27 cellular contexts compared by ENCODE assay signal in the genomic region with DNA sequence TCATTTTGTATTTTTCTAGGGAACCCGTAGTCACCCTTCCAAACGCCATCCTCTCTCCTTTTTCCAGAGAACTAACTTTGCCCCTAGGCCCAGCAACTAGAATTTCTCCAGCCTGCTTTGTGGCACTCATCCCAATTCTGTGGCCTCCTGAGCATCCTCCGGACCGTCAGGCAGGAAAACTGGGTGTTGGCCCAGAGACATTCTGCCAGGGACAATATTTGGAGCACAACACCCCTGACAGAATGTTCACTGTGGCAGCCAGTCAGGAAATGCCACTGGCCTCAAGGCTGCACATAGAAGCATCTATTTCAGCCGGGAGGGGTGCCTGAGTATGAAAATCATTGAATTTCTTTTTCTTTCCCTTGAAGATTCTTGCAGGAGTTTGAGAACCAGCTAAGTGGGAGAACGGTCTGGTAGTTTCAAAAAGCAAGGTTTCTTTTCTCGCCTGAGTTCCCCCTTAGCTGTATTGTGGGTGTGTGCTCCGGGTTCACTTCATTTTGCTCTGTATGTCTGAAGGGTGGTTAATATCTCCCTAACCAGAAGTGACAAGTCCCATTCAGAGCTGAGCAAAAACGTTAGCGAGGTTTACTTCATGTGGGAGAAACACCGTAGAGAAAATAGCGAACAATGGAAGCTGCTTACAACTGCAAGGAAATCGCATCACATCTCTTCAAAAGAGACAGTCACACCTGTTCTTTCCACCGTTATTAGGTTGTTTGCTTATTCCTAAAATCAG.
DNase-seq lines count a peak whose midpoint lies in the region; ATAC-seq and TF ChIP-seq lines count a peak whose summit lies in the region.
"Had no signal": no experiment of that assay in that cellular context is flagged by ENCODE, and none has a peak within 500 bp of the region (broad histone marks: within the 10 kb centered on the region; RNA-seq: fewer than 3 reads in every experiment).

No MANE protein-coding gene starts in this region.

- no peaks in the 10 kb centered on the region for H3K9me3 ChIP-seq in ascending aorta
- no peaks in the 10 kb centered on the region for H3K9me3 ChIP-seq in tibial artery
- H3K9me3 ChIP-seq in transverse colon, result no peaks in the 10 kb centered on the region
- no peaks in the 10 kb centered on the region for H3K9me3 ChIP-seq in Peyer's patch
- H3K9me3 ChIP-seq: HAP-1 had no signal

- ATAC-seq in Right ventricle myocardium inferior (peak; percentile 31), HG03442 (IDR thresholded peaks at IDR 0.05; ENCODE audit: unreplicated experiment) (no peak)
- ATAC-seq: GM12878; stimulated activated effector memory CD8-positive, alpha-beta T cell treated with anti-CD3 and anti-CD28 coated beads, Interleukin-12 subunit alpha, Interleukin-12 subunit beta, amount 100 ng/mL, for 72 hours had no signal

- TF ChIP-seq CTCF in ascending aorta (IDR thresholded peaks at IDR 0.05), result no peak
- TF ChIP-seq CTCF in lower leg skin (IDR thresholded peaks at IDR 0.05), result no peak
- TF ChIP-seq CTCF in tibial artery (IDR thresholded peaks at IDR 0.05), result peak in 1 of 2 experiments; percentile 8
- TF ChIP-seq CTCF in transverse colon (IDR thresholded peaks at IDR 0.05), result no peak
- TF ChIP-seq CTCF in Peyer's patch (IDR thresholded peaks at IDR 0.05), result no peak

- WGBS in lower leg skin, 2 donors, result 70 to 71% methylated on average over 14 of the region's 14 CpGs
- WGBS in transverse colon (ENCODE audit: low coverage in 1 of 2), 2 donors, result 81% methylated on average over 12 to 14 of the region's 14 CpGs

- in situ Hi-C loops in transverse colon (cut with MboI; ENCODE audit: low pct_ligation_motif_present in 1 of 4, low pct_unique_long_range_greater_than_20kb in 1 of 4, low sequenced_read_pairs in 3 of 4), result no loop called here

- no peaks in the 10 kb centered on the region for H3K27me3 ChIP-seq in ascending aorta
- no peaks in the 10 kb centered on the region for H3K27me3 ChIP-seq in tibial artery
- H3K27me3 ChIP-seq in transverse colon, result no peaks in the 10 kb centered on the region
- H3K27me3 ChIP-seq in Peyer's patch, result no peaks in the 10 kb centered on the region
- H3K27me3 ChIP-seq: brain microvascular endothelial cell had no signal

- TF ChIP-seq EP300 in transverse colon (IDR thresholded peaks at IDR 0.05; ENCODE audit: low read depth), result no peak

- H3K36me3 ChIP-seq in ascending aorta (no peaks in the 10 kb centered on the region), tibial artery (no peaks in the 10 kb centered on the region), transverse colon (no peaks in the 10 kb centered on the region), Peyer's patch (no peaks in the 10 kb centered on the region)
- H3K36me3 ChIP-seq: brain microvascular endothelial cell, HAP-1 had no signal

- DNase-seq in Right ventricle myocardium inferior (ENCODE audit: missing footprints) (no peak), cardiac septum (ENCODE audit: low spot score) (no peak), ascending aorta (ENCODE audit: low spot score in 2 of 2) (no peak), lower leg skin (ENCODE audit: low spot score in 2 of 2) (peak; percentile 23 to 82), tibial artery (peak; percentile 62 to 84), transverse colon (no peak), Peyer's patch (no peak)
- DNase-seq: activated CD4-positive, alpha-beta T cell treated with anti-CD3 and anti-CD28 coated beads, Interleukin-2, amount 50 U/mL, for 48 hours; activated CD4-positive, CD25-positive, alpha-beta regulatory T cell; activated CD8-positive, alpha-beta memory T cell treated with anti-CD3 and anti-CD28 coated beads, Interleukin-2, amount 50 U/mL, for 48 hours; activated naive CD8-positive, alpha-beta T cell treated with anti-CD3 and anti-CD28 coated beads for 36 hours; AML-193; brain microvascular endothelial cell; dermis blood vessel endothelial cell; DMS53; Kasumi-1; left colon; NCI-H1092; NCI-H510A treated with DMSO at 0.1 percent for 48 hours; stimulated activated CD4-positive, alpha-beta T cell treated with anti-CD3 and anti-CD28 coated beads, Interleukin-2, amount 100 ng/mL, for 24 hours; T1000 had no signal

- intact Hi-C loops in Right ventricle myocardium inferior (cut with DNase I), result no loop called here
- intact Hi-C loops in cardiac septum (cut with DNase I), result loop anchor here (10.0 kb wide), 1 partner anchor 90 kb away; no protein-coding TSS in a partner anchor
- intact Hi-C loops in ascending aorta (cut with DNase I), result no loop called here
- intact Hi-C loops in lower leg skin (cut with DNase I; ENCODE audit: low total_unique reads), result no loop called here
- intact Hi-C loops in tibial artery (cut with DNase I; ENCODE audit: low total_unique reads), result no loop called here
- intact Hi-C loops in transverse colon (cut with DNase I; ENCODE audit: low total_unique reads), result no loop called here

- H3K27ac ChIP-seq in ascending aorta (peak overlapping the region; percentile 16 to 49), tibial artery (peak overlapping the region; percentile 53 to 80), transverse colon (no peak overlapping the region), Peyer's patch (no peak overlapping the region)
- H3K27ac ChIP-seq: 22Rv1, brain microvascular endothelial cell, parathyroid adenoma had no signal

- H3K4me3 ChIP-seq in ascending aorta (no peak overlapping the region), lower leg skin (ENCODE audit: low read depth, poor library complexity, severe bottlenecking) (no peak overlapping the region), tibial artery (peak overlapping the region in 1 of 2 donors; percentile 16), transverse colon (no peak overlapping the region), Peyer's patch (no peak overlapping the region)
- H3K4me3 ChIP-seq: GM12878, HAP-1 had no signal

- TF ChIP-seq POLR2A in lower leg skin (IDR thresholded peaks at IDR 0.05) (no peak), transverse colon (IDR thresholded peaks at IDR 0.05) (no peak), Peyer's patch (IDR thresholded peaks at IDR 0.05) (no peak)

- H3K4me1 ChIP-seq in ascending aorta, result peaks cover 7 to 16% of the 10 kb centered on the region in 2 donors
- H3K4me1 ChIP-seq in tibial artery, result peaks cover 0 to 44% (median 27%) of the 10 kb centered on the region in 4 donors
- peaks cover 0 to 8% (median 0%) of the 10 kb centered on the region in 4 donors for H3K4me1 ChIP-seq in transverse colon
- no peaks in the 10 kb centered on the region for H3K4me1 ChIP-seq in Peyer's patch
- H3K4me1 ChIP-seq: parathyroid adenoma had no signal

Comparison
In these comparisons a context has a peak if more than half of its experiments do, and no peak if none do; other contexts are left out.
1. DNase-seq: peak in lower leg skin (2 of 2) and tibial artery (2 of 2); none in Right ventricle myocardium inferior (single experiment), cardiac septum (single experiment), ascending aorta (0 of 2), transverse colon (single experiment) and Peyer's patch (0 of 3).
2. H3K27ac ChIP-seq: peak in ascending aorta (2 of 2) and tibial artery (2 of 2); none in transverse colon (0 of 4) and Peyer's patch (0 of 4).